ENCODE assay signal across 27 cellular contexts in the genomic region with DNA sequence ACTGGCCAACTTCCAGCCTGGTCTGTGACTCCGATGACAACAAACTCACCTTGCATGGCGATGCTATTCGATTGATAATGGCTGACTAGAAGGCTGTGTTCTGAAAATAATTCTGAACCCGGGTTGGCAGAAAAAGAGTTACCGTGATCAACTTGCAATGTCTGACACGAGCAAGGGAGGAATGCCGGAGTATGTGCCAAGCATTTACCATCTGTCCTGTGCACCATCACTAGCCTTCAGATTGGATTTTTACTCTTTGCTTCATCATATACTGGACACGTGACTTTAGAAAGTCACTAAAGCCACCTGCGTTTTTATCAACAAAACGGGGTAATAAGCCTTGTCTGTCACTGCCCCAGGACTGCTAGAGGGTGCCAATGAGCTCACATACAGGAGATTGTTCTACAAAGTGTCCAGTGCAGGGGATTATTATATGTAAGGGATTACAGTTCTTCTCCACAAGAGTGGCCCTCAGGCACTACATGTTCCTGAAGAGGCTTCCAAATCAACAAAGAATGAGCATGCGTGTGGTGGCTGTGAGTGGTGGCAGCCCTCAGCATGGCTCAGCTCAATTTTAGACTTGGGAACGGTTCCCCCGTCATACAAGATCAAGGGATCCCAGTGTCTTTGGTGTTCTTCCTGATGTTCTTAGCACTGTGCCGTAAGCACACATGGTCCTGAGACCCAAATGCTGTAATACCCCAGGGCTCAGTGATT. TPM values are rescaled to one million over a fixed set of nuclear protein-coding genes. Genes with fewer than 3 reads are reported as not detected.
DNase-seq lines count a peak whose midpoint lies in the region; ATAC-seq and TF ChIP-seq lines count a peak whose summit lies in the region.
"Had no signal": no experiment of that assay in that cellular context is flagged by ENCODE, and none has a peak within 500 bp of the region (broad histone marks: within the 10 kb centered on the region; RNA-seq: fewer than 3 reads in every experiment).

No MANE protein-coding gene starts in this region.

- H3K9me3 Mint-ChIP-seq in endothelial cell (ENCODE audit: unreplicated experiment) = no peaks in the 10 kb centered on the region
- H3K9me3 Mint-ChIP-seq: activated naive CD4-positive, alpha-beta T cell treated with anti-CD3 and anti-CD28 coated beads, Interleukin-2, amount 10 ng/mL, durations not matched to agents 7 days and 5 days; activated T-cell treated with anti-CD3 and anti-CD28 coated beads, Interleukin-2, amount 50 U/mL, for 72 hours; CD4-positive, CD25-positive, alpha-beta regulatory T cell; HFFc6 had no signal

- H2BK12ac ChIP-seq in trophoblast cell (ENCODE audit: low read length) = no peak overlapping the region

- no peak overlapping the region for H2AFZ ChIP-seq in trophoblast cell (ENCODE audit: insufficient read depth, low read length, poor library complexity)
- no peak overlapping the region for H2AFZ ChIP-seq in PC-3 (ENCODE audit: low read length)
- H2AFZ ChIP-seq: GM23248 had no signal

- no peak overlapping the region for H2BK120ac ChIP-seq in trophoblast cell (ENCODE audit: insufficient read depth, low read length, poor library complexity)

- BruUV-seq in PC-3 (replicated peaks; lab: Mats Ljungman, UMichigan) = no TSS peak

- H3K27me3 Mint-ChIP-seq in endothelial cell (ENCODE audit: unreplicated experiment) = peaks cover 11% of the 10 kb centered on the region
- H3K27me3 Mint-ChIP-seq: activated CD8-positive, alpha-beta memory T cell treated with anti-CD3 and anti-CD28 coated beads, Interleukin-2, amount 10 ng/mL, durations not matched to agents 7 days and 5 days; activated naive CD4-positive, alpha-beta T cell treated with anti-CD3 and anti-CD28 coated beads, Interleukin-2, amount 10 ng/mL, durations not matched to agents 7 days and 5 days; CD4-positive, CD25-positive, alpha-beta regulatory T cell had no signal

- H3K36me3 Mint-ChIP-seq in endothelial cell (ENCODE audit: low read depth, unreplicated experiment) = peaks cover 22% of the 10 kb centered on the region

- no peaks in the 10 kb centered on the region for H3K9me2 ChIP-seq in PC-3 (replicated peaks; ENCODE audit: low read length)

- CTCF ChIA-PET in PC-3 (lab: Charles Lee) = no interaction called here

- POLR2A ChIA-PET in PC-3 (lab: Charles Lee; ENCODE audit: unreplicated experiment) = no interaction called here

- H3F3A ChIP-seq in PC-3 (ENCODE audit: low read length, unreplicated experiment) = no peaks in the 10 kb centered on the region

- no peak overlapping the region for H3K4me3 Mint-ChIP-seq in endothelial cell (ENCODE audit: unreplicated experiment)
- H3K4me3 Mint-ChIP-seq: activated CD8-positive, alpha-beta memory T cell treated with anti-CD3 and anti-CD28 coated beads, Interleukin-2, amount 10 ng/mL, durations not matched to agents 7 days and 5 days; activated naive CD4-positive, alpha-beta T cell treated with anti-CD3 and anti-CD28 coated beads, Interleukin-2, amount 10 ng/mL, durations not matched to agents 7 days and 5 days; activated T-cell treated with anti-CD3 and anti-CD28 coated beads, Interleukin-2, amount 50 U/mL, for 72 hours; HFFc6 had no signal

- H2AK5ac ChIP-seq in trophoblast cell (ENCODE audit: low read length) = no peak overlapping the region

- H3K27ac ChIP-seq in HL-60 (replicated peaks) (peak overlapping the region; percentile 91), trophoblast cell (ENCODE audit: low read depth, low read length) (no peak overlapping the region), body of pancreas (peak overlapping the region in 1 of 4 donors; percentile 56), PC-3 (ENCODE audit: low read length) (no peak overlapping the region)
- H3K27ac ChIP-seq: GM23248, KMS-11, testis, WERI-Rb-1 had no signal

- DNase-seq in NCI-H1694 treated with DMSO at 0.1 percent for 48 hours (lab: John Stamatoyannopoulos, UW) = peak; percentile 11
- DNase-seq in NCI-H1694 (lab: John Stamatoyannopoulos, UW) = no peak
- DNase-seq in HL-60 (ENCODE audit: low read depth in 1 of 2, low spot score in 1 of 2) = no peak
- peak; percentile 80 for DNase-seq in cerebellar cortex (ENCODE audit: low spot score)
- no peak for DNase-seq in trophoblast cell
- DNase-seq in body of pancreas = no peak
- no peak for DNase-seq in PC-3
- no peak for DNase-seq in endothelial cell (ENCODE audit: low spot score)
- DNase-seq: 8988T; activated CD8-positive, alpha-beta memory T cell treated with anti-CD3 and anti-CD28 coated beads, Interleukin-2, amount 10 ng/mL, durations not matched to agents 7 days and 5 days; activated naive CD4-positive, alpha-beta T cell treated with anti-CD3 and anti-CD28 coated beads, Interleukin-2, amount 10 ng/mL, durations not matched to agents 7 days and 5 days; activated T-cell treated with anti-CD3 and anti-CD28 coated beads, Interleukin-2, amount 50 U/mL, for 72 hours; amniotic stem cell; CD4-positive, CD25-positive, alpha-beta regulatory T cell; DMS 273 treated with DMSO at 0.1 percent for 48 hours; GM23248; HFFc6; kidney glomerular epithelial cell; NCI-H1436; NK-92 treated with Interleukin-12 subunit alpha and Interleukin-12 subunit beta, amount 100 ng/mL, for 24 hours; SIG-M5; stimulated activated CD4-positive, alpha-beta T cell treated with anti-CD3 and anti-CD28 coated beads, Interleukin-15, amount 100 ng/mL, for 24 hours; stimulated activated naive CD4-positive, alpha-beta T cell; testis; WERI-Rb-1 had no signal

- H3K79me1 ChIP-seq in trophoblast cell (ENCODE audit: low read length) = no peaks in the 10 kb centered on the region

- no peaks in the 10 kb centered on the region for H3K27me3 ChIP-seq in HL-60 (ENCODE audit: insufficient read depth, poor library complexity, severe bottlenecking)
- no peaks in the 10 kb centered on the region for H3K27me3 ChIP-seq in trophoblast cell (ENCODE audit: insufficient read depth, low read length)
- H3K27me3 ChIP-seq in body of pancreas = no peaks in the 10 kb centered on the region
- no peaks in the 10 kb centered on the region for H3K27me3 ChIP-seq in PC-3 (ENCODE audit: low read length)
- H3K27me3 ChIP-seq: testis had no signal

- H4K91ac ChIP-seq in trophoblast cell (ENCODE audit: low read depth, low read length) = no peak overlapping the region

- ATAC-seq in body of pancreas (no peak), PC-3 (no peak)
- ATAC-seq: activated CD8-positive, alpha-beta memory T cell treated with anti-CD3 and anti-CD28 coated beads, Interleukin-2, amount 10 ng/mL, durations not matched to agents 7 days and 5 days; activated T-cell treated with anti-CD3 and anti-CD28 coated beads, Interleukin-2, amount 50 U/mL, for 72 hours; Panc1 had no signal

- H2BK5ac ChIP-seq in trophoblast cell (ENCODE audit: low read depth, low read length, poor library complexity) = no peak overlapping the region

- H3K27ac Mint-ChIP-seq in endothelial cell (ENCODE audit: unreplicated experiment) = no peak overlapping the region
- H3K27ac Mint-ChIP-seq: activated CD8-positive, alpha-beta memory T cell treated with anti-CD3 and anti-CD28 coated beads, Interleukin-2, amount 10 ng/mL, durations not matched to agents 7 days and 5 days; activated naive CD4-positive, alpha-beta T cell treated with anti-CD3 and anti-CD28 coated beads, Interleukin-2, amount 10 ng/mL, durations not matched to agents 7 days and 5 days; activated T-cell treated with anti-CD3 and anti-CD28 coated beads, Interleukin-2, amount 50 U/mL, for 72 hours; HFFc6 had no signal

- H3K4me2 ChIP-seq in trophoblast cell (ENCODE audit: low read length) (no peak overlapping the region), PC-3 (ENCODE audit: low read length) (no peak overlapping the region)
- H3K4me2 ChIP-seq: KMS-11 had no signal

- H3K9ac ChIP-seq in trophoblast cell (ENCODE audit: low read length) (no peak overlapping the region), PC-3 (ENCODE audit: low read length) (no peak overlapping the region)
- H3K9ac ChIP-seq: GM23248, KMS-11 had no signal

- H3K9me3 ChIP-seq in trophoblast cell (ENCODE audit: insufficient read depth, low read depth, low read length) = no peaks in the 10 kb centered on the region
- no peaks in the 10 kb centered on the region for H3K9me3 ChIP-seq in body of pancreas
- H3K9me3 ChIP-seq in PC-3 (ENCODE audit: low read length) = no peaks in the 10 kb centered on the region
- H3K9me3 ChIP-seq: testis had no signal

- no peak overlapping the region for H3K14ac ChIP-seq in trophoblast cell (ENCODE audit: low read length)

- no peak overlapping the region for H4K12ac ChIP-seq in trophoblast cell (ENCODE audit: low read depth, low read length)

- WGBS in trophoblast cell (ENCODE audit: extremely low coverage, insufficient coverage, insufficient read length) = no CpG with 5 or more reads among the region's 14 CpGs
- WGBS in body of pancreas, 2 donors = 59 to 65% methylated on average over 14 of the region's 14 CpGs

- no peak overlapping the region for H3K23ac ChIP-seq in trophoblast cell (ENCODE audit: low read length)

- H3K4me1 ChIP-seq in trophoblast cell (ENCODE audit: control insufficient read depth in 1 of 2, insufficient read depth in 2 of 2, low read length in 2 of 2) (peaks cover 21 to 25% of the 10 kb centered on the region in 2 experiments), body of pancreas (peaks cover 38% of the 10 kb centered on the region), PC-3 (ENCODE audit: insufficient read depth, low read length) (peaks cover 16% of the 10 kb centered on the region)

- H4K8ac ChIP-seq in trophoblast cell (ENCODE audit: low read depth, low read length) = no peak overlapping the region

- H3K18ac ChIP-seq in trophoblast cell (ENCODE audit: low read length) = no peak overlapping the region

- H3K79me2 ChIP-seq in trophoblast cell (ENCODE audit: control insufficient read depth, insufficient read depth, low read length, poor library complexity) = peaks cover 13% of the 10 kb centered on the region
- H3K79me2 ChIP-seq in PC-3 (ENCODE audit: low read length) = no peaks in the 10 kb centered on the region

- TF ChIP-seq POLR2A in body of pancreas (IDR thresholded peaks at IDR 0.05) = no peak

- no peaks in the 10 kb centered on the region for H4K20me1 ChIP-seq in PC-3 (ENCODE audit: low read length)

- intact Hi-C loops in body of pancreas (cut with DNase I) (no loop called here), PC-3 (cut with micrococcal nuclease) (no loop called here)

- H3K36me3 ChIP-seq in trophoblast cell (ENCODE audit: control insufficient read depth in 1 of 2, insufficient read depth in 2 of 2, low read length in 2 of 2) (peaks cover 16 to 27% of the 10 kb centered on the region in 2 experiments), body of pancreas (replicated peaks in 1 of 2; ENCODE audit: insufficient read depth in 1 of 2, low read depth in 2 of 2) (no peaks in the 10 kb centered on the region), PC-3 (ENCODE audit: low read depth, low read length) (no peaks in the 10 kb centered on the region)

- H3K4me3 ChIP-seq in HL-60 (replicated peaks; ENCODE audit: insufficient read depth, low read length) = no peak overlapping the region
- H3K4me3 ChIP-seq in trophoblast cell (ENCODE audit: low read depth, low read length) = no peak overlapping the region
- no peak overlapping the region for H3K4me3 ChIP-seq in body of pancreas
- no peak overlapping the region for H3K4me3 ChIP-seq in PC-3 (ENCODE audit: low read length)
- H3K4me3 ChIP-seq: GM23248, testis had no signal

- TF ChIP-seq CTCF in HL-60 (IDR thresholded peaks at IDR 0.05; ENCODE audit: insufficient read depth, low read length) (no peak), body of pancreas (IDR thresholded peaks at IDR 0.05) (no peak), PC-3 (conservative IDR thresholded peaks at IDR 0.05; ENCODE audit: low read depth, low read length) (no peak), endothelial cell (IDR thresholded peaks at IDR 0.05; ENCODE audit: unreplicated experiment) (no peak)

- peak overlapping the region; percentile 5 for H3K4ac ChIP-seq in trophoblast cell (ENCODE audit: low read depth, low read length)

- H3K4me1 Mint-ChIP-seq in endothelial cell (ENCODE audit: unreplicated experiment) = peaks cover 51% of the 10 kb centered on the region

RNA-seq across cellular contexts. Expression of a gene that starts 35.7 kb away (rescaled TPM):
- polyA plus RNA-seq in trophoblast cell (2013) = 137 and 143 TPM in 2 replicates
- total RNA-seq in body of pancreas (10 to 100 TPM in 1 of 2 donors, 1 to 10 TPM in 1; 7.9 to 23.1 TPM), PC-3 (2014; rRNA removed) (13.0 and 15.0 TPM in 2 replicates), endothelial cell (ENCODE audit: unreplicated experiment) (142 TPM)

Comparison
In these comparisons a context has a peak if more than half of its experiments do, and no peak if none do; other contexts are left out.
1. DNase-seq: peak in NCI-H1694 treated with DMSO at 0.1 percent for 48 hours (single experiment) and cerebellar cortex (single experiment); none in NCI-H1694 (single experiment), HL-60 (0 of 2), trophoblast cell (0 of 2), body of pancreas (0 of 4), PC-3 (single experiment) and endothelial cell (single experiment).